Comparison of ENCODE assay signal across 12 cellular contexts in the genomic region with DNA sequence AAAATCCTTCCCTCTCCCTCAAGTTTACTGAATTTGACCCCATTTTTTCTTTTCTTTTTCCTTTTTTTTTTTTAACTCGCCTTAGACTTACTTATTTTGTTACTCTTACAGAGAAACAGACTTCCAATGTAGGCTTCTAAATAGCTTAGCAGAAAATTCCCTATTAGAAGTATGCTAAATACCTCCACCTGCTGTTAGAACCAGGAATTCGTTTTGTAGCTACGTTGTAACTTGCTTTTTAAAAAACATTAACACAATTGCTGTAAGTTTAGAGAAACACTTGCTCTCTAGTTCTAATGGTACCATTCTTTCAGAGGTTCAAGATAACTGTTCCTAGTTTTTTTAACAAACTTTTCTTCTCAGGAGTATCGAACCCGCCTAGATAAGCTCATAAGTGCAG.
DNase-seq lines count a peak whose midpoint lies in the region; ATAC-seq, FAIRE-seq and TF ChIP-seq lines count a peak whose summit lies in the region.
"Had no signal": no experiment of that assay in that cellular context is flagged by ENCODE, and none has a peak within 500 bp of the region (broad histone marks: within the 10 kb centered on the region; RNA-seq: fewer than 3 reads in every experiment).

No MANE protein-coding gene starts in this region.

- ATAC-seq in A549 (no peak), GM19023 (IDR thresholded peaks at IDR 0.05; ENCODE audit: unreplicated experiment) (no peak), HG03354 (IDR thresholded peaks at IDR 0.05; ENCODE audit: poor library complexity, severe bottlenecking, unreplicated experiment) (no peak)

- no peak for TF ChIP-seq POLR2A in A549 (IDR thresholded peaks at IDR 0.05; ENCODE audit: low read length)

- TF ChIP-seq CTCF in A549 (IDR thresholded peaks at IDR 0.05) (peak; percentile 24; the same call in 1 of the 3 replicates), OCI-LY3 (IDR thresholded peaks at IDR 0.05; ENCODE audit: low read depth, low read length) (peak; percentile 45)

- DNase-seq in A549 (ENCODE audit: low read depth in 1 of 2, low spot score in 1 of 2) = peak in 1 of 2 experiments; percentile 29
- DNase-seq in ELR (ENCODE audit: low read depth) = peak; percentile 27
- peak; percentile 5 for DNase-seq in glomerular visceral epithelial cell (ENCODE audit: extremely low spot score)
- DNase-seq in GM03348 (ENCODE audit: low spot score) = no peak
- no peak for DNase-seq in retina
- DNase-seq: activated CD4-positive, alpha-beta T cell treated with anti-CD3 and anti-CD28 coated beads for 1 hour; head of caudate nucleus; NCI-H524 treated with DMSO at 0.1 percent for 48 hours had no signal

- H3K79me2 ChIP-seq in OCI-LY3 (ENCODE audit: low read length) = no peaks in the 10 kb centered on the region
- H3K79me2 ChIP-seq: parathyroid adenoma had no signal

- TF ChIP-seq RAD21 in A549 (conservative IDR thresholded peaks at IDR 0.05 in 1 of 2, IDR thresholded peaks at IDR 0.05 in 1 of 2) = peak in 1 of 2 experiments; percentile 36; a peak in 3 of 5 replicates

- no peak overlapping the region for H2AFZ ChIP-seq in OCI-LY3 (ENCODE audit: low read depth, low read length)
- H2AFZ ChIP-seq: parathyroid adenoma had no signal

- H3K4me3 ChIP-seq in A549 (no peak overlapping the region), OCI-LY3 (ENCODE audit: low read length) (no peak overlapping the region)

- H3K4me1 ChIP-seq in A549 = no peaks in the 10 kb centered on the region
- no peaks in the 10 kb centered on the region for H3K4me1 ChIP-seq in OCI-LY3 (ENCODE audit: low read length)
- H3K4me1 ChIP-seq: parathyroid adenoma had no signal

- CTCF ChIA-PET in A549 (lab: Yijun Ruan, JAX) = interaction anchor here (0.8 to 3.0 kb wide), 2 partner anchors 85 to 198 kb away, joined by 3 to 14 read pairs; no protein-coding TSS in a partner anchor

- H3K27me3 ChIP-seq in OCI-LY3 (ENCODE audit: low read depth, low read length) = no peaks in the 10 kb centered on the region

- H3K9me3 ChIP-seq in A549 (no peaks in the 10 kb centered on the region), OCI-LY3 (ENCODE audit: insufficient read depth, low read length) (no peaks in the 10 kb centered on the region)

- H3K4me2 ChIP-seq in A549 (no peak overlapping the region), OCI-LY3 (ENCODE audit: low read length) (no peak overlapping the region)

- H3K36me3 ChIP-seq in OCI-LY3 (replicated peaks; ENCODE audit: low read depth, low read length) = no peaks in the 10 kb centered on the region

- H3K27ac ChIP-seq in A549 (no peak overlapping the region), OCI-LY3 (ENCODE audit: low read length) (no peak overlapping the region)
- H3K27ac ChIP-seq: parathyroid adenoma had no signal

- H4K20me1 ChIP-seq in OCI-LY3 (ENCODE audit: insufficient read depth, low read length) = no peaks in the 10 kb centered on the region

- FAIRE-seq in A549 (lab: Jason Lieb, UNC) = peak; percentile 32

- POLR2A ChIA-PET in A549 (lab: Yijun Ruan, JAX) = interaction anchor here (0.7 kb wide), 1 partner anchor 72 kb away, joined by 3 read pairs; no protein-coding TSS in a partner anchor

- WGBS in A549 (ENCODE audit: missing lambda C conversion rate) = 43% methylated on average over 5 of the region's 5 CpGs

- no peak overlapping the region for H3K9ac ChIP-seq in OCI-LY3 (ENCODE audit: low read length)
- H3K9ac ChIP-seq: parathyroid adenoma had no signal

- TF ChIP-seq EP300 in A549 (IDR thresholded peaks at IDR 0.05) = no peak

TF ChIP-seq in A549, 52 proteins besides CTCF, POLR2A, EP300 and RAD21:
- TF ChIP-seq E2F6 (IDR thresholded peaks at IDR 0.05; ENCODE audit: borderline replicate concordance, low read depth) (no peak), SMC3 (IDR thresholded peaks at IDR 0.05) (peak; percentile 49), JUNB (IDR thresholded peaks at IDR 0.05) (no peak), EHMT2 (IDR thresholded peaks at IDR 0.05; ENCODE audit: low read depth) (no peak), CBX2 (IDR thresholded peaks at IDR 0.05; ENCODE audit: borderline replicate concordance, low read depth) (no peak), HOXB5 (CRISPR knock-in tag; IDR thresholded peaks at IDR 0.05) (no peak)
- TF ChIP-seq, protein P1, sequence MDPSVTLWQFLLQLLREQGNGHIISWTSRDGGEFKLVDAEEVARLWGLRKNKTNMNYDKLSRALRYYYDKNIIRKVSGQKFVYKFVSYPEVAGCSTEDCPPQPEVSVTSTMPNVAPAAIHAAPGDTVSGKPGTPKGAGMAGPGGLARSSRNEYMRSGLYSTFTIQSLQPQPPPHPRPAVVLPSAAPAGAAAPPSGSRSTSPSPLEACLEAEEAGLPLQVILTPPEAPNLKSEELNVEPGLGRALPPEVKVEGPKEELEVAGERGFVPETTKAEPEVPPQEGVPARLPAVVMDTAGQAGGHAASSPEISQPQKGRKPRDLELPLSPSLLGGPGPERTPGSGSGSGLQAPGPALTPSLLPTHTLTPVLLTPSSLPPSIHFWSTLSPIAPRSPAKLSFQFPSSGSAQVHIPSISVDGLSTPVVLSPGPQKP (IDR thresholded peaks at IDR 0.05; ENCODE audit: low read depth, low read length) = no peak

Comparison
In these comparisons a context has a peak if more than half of its experiments do, and no peak if none do; other contexts are left out.
1. DNase-seq: peak in ELR (single experiment) and glomerular visceral epithelial cell (single experiment); none in GM03348 (single experiment) and retina (single experiment).